ENCODE assay signal across 16 cellular contexts in the genomic region with DNA sequence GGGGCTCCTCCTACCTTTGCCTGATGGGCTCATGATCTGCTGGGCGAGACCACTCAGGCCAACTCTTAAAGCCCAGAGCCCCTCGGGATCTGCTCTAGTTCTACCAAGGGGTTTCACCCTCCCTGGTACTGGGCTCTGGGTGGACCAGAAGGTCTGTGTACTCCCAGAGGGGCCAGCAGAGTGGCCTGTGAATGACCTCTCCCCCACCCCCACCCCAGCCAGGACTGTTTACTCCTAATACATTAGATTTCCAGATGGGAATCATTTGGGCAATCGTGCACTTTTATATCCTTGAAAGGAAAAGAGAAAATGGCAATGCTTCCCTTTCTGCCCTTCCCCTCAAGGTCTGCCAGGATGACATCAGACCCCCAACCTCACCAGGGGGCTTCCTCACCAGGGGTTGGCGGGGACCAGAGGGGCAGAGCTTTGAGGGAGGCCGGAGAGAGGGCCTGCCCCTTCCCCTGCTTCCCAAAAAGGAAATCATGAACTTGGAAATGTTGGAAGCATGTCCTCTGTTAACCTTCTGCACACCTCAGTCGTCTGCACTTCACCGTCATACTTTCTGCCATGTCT.
"Had no signal": no experiment of that assay in that cellular context is flagged by ENCODE, and none has a peak within 500 bp of the region (broad histone marks: within the 10 kb centered on the region; RNA-seq: fewer than 3 reads in every experiment).

No MANE protein-coding gene starts in this region.

- H3K9me3 ChIP-seq: colonic mucosa, mucosa of descending colon, right lobe of liver, suprapubic skin, upper lobe of right lung had no signal

- H3K36me3 ChIP-seq: cardiac muscle cell, colonic mucosa, right lobe of liver, suprapubic skin, upper lobe of right lung had no signal

- H3K27ac ChIP-seq: cardiac muscle cell, colonic mucosa, right lobe of liver, suprapubic skin had no signal

- H3K4me3 ChIP-seq: cardiac muscle cell, colonic mucosa, mucosa of descending colon, right lobe of liver, suprapubic skin, upper lobe of right lung had no signal

- H3K27me3 ChIP-seq: cardiac muscle cell, colonic mucosa, right lobe of liver, suprapubic skin, upper lobe of right lung had no signal

- DNase-seq: activated CD4-positive, alpha-beta memory T cell treated with anti-CD3 and anti-CD28 coated beads, Interleukin-2, amount 10 ng/mL, durations not matched to agents 7 days and 5 days; activated CD4-positive, alpha-beta T cell treated with anti-CD3 and anti-CD28 coated beads for 36 hours; activated naive CD4-positive, alpha-beta T cell treated with anti-CD3 and anti-CD28 coated beads for 36 hours; colonic mucosa; effector CD8-positive, alpha-beta T cell; hippocampal formation; left cardiac atrium; mucosa of descending colon; natural killer cell; right lobe of liver; stimulated activated naive CD4-positive, alpha-beta T cell treated with Interleukin-2 at 50 U/mL for 16 hours; T-cell; T1000; upper lobe of right lung had no signal

- ATAC-seq: activated CD4-positive, alpha-beta T cell treated with anti-CD3 and anti-CD28 coated beads for 36 hours; mucosa of descending colon; natural killer cell; right lobe of liver; T-cell; upper lobe of right lung had no signal

- H3K4me1 ChIP-seq: right lobe of liver had no signal
